ENCODE assay signal across 8 cellular contexts in genomic region chr1:228141082-228141870, GRCh38. TPM values are rescaled to one million over a fixed set of nuclear protein-coding genes. Genes with fewer than 3 reads are reported as not detected.
DNase-seq lines count a peak whose midpoint lies in the region; ATAC-seq, FAIRE-seq and TF ChIP-seq lines count a peak whose summit lies in the region.

No MANE protein-coding gene starts in this region.

- H3K4me2 ChIP-seq in DND-41 (ENCODE audit: insufficient read depth, low read length): peak overlapping the region; percentile 95
- peak overlapping the region; percentile 95 for H3K4me2 ChIP-seq in astrocyte (ENCODE audit: low read length)
- H3K4me2 ChIP-seq in smooth muscle cell: peak overlapping the region; percentile 98

- H3K4me3 ChIP-seq in DND-41 (ENCODE audit: low read depth in 1 of 2, low read length in 2 of 2) (peak overlapping the region; percentile 99), MG63 (peak overlapping the region; percentile 74), astrocyte (ENCODE audit: insufficient read depth, low read depth, low read length) (peak overlapping the region; percentile 88), iPS-18c (ENCODE audit: insufficient read depth, low read depth, low read length) (peak overlapping the region; percentile 93), smooth muscle cell (peak overlapping the region; percentile 89)

- peaks cover 3% of the 10 kb centered on the region for H3K36me3 Mint-ChIP-seq in astrocyte (ENCODE audit: low read depth, unreplicated experiment)

- H4K20me1 ChIP-seq in DND-41 (ENCODE audit: insufficient read depth, low read length): peaks cover 61% of the 10 kb centered on the region
- peaks cover 57% of the 10 kb centered on the region for H4K20me1 ChIP-seq in astrocyte (ENCODE audit: insufficient read depth, low read length)
- peaks cover 58% of the 10 kb centered on the region for H4K20me1 ChIP-seq in smooth muscle cell (ENCODE audit: low read depth)

- H3K36me3 ChIP-seq in DND-41 (ENCODE audit: insufficient read depth, low read length): peaks cover 54% of the 10 kb centered on the region
- peaks cover 42% of the 10 kb centered on the region for H3K36me3 ChIP-seq in MG63
- H3K36me3 ChIP-seq in astrocyte (ENCODE audit: insufficient read depth, low read length): peaks cover 2% of the 10 kb centered on the region
- no peaks in the 10 kb centered on the region for H3K36me3 ChIP-seq in smooth muscle cell (ENCODE audit: low read depth)

- ATAC-seq in DND-41 (ENCODE audit: insufficient read depth, low read depth): peak; percentile 13; the same call in 2 of the 3 replicates
- no peak for ATAC-seq in HG02623 (IDR thresholded peaks at IDR 0.05; ENCODE audit: unreplicated experiment)

- H3F3A ChIP-seq in smooth muscle cell (ENCODE audit: low read depth): no peaks in the 10 kb centered on the region

- peak overlapping the region; percentile 79 for H3K27ac Mint-ChIP-seq in astrocyte (ENCODE audit: unreplicated experiment)

- no peaks in the 10 kb centered on the region for H3K9me3 ChIP-seq in DND-41 (ENCODE audit: insufficient read depth, low read length, severe bottlenecking)
- H3K9me3 ChIP-seq in MG63: no peaks in the 10 kb centered on the region
- H3K9me3 ChIP-seq in astrocyte (ENCODE audit: insufficient read depth, low read depth, low read length): no peaks in the 10 kb centered on the region
- no peaks in the 10 kb centered on the region for H3K9me3 ChIP-seq in iPS-18c (ENCODE audit: control insufficient read depth, insufficient read depth, low read length)
- no peaks in the 10 kb centered on the region for H3K9me3 ChIP-seq in smooth muscle cell (replicated peaks; ENCODE audit: low read depth)

- DNase-seq in DND-41 (peak; percentile 74), MG63 (peak; percentile 88), astrocyte (ENCODE audit: low read depth) (no peak), smooth muscle cell (lab: John Stamatoyannopoulos, UW; ENCODE audit: unreplicated experiment) (no peak)
- DNase-seq in activated CD4-positive, CD25-positive, alpha-beta regulatory T cell treated with anti-CD3 and anti-CD28 coated beads, Interleukin-2, amount 50 U/mL, for 72 hours: no peak
- DNase-seq in stimulated activated CD4-positive, alpha-beta T cell treated with anti-CD3 and anti-CD28 coated beads, Interleukin-4, amount 100 ng/mL, for 1 hour: no peak

- TF ChIP-seq CTCF in DND-41 (IDR thresholded peaks at IDR 0.05; ENCODE audit: borderline replicate concordance, extremely low read depth, low read length, poor library complexity, severe bottlenecking): no peak
- no peak for TF ChIP-seq CTCF in astrocyte (IDR thresholded peaks at IDR 0.05; ENCODE audit: insufficient read depth, low read depth, low read length)
- no peak for TF ChIP-seq CTCF in smooth muscle cell (IDR thresholded peaks at IDR 0.05; ENCODE audit: borderline replicate concordance, insufficient read depth, poor library complexity, severe bottlenecking)

- H2AFZ ChIP-seq in DND-41 (ENCODE audit: low read depth, low read length) (peak overlapping the region; percentile 39; the same call in 1 of the 2 replicates), astrocyte (ENCODE audit: low read depth, low read length) (no peak overlapping the region), smooth muscle cell (ENCODE audit: low read depth) (no peak overlapping the region)

- H3K4me1 ChIP-seq in DND-41 (ENCODE audit: insufficient read depth, low read length) (peaks cover 45% of the 10 kb centered on the region), astrocyte (ENCODE audit: insufficient read depth, low read length) (peaks cover 20% of the 10 kb centered on the region), smooth muscle cell (ENCODE audit: low read depth) (peaks cover 11% of the 10 kb centered on the region)

- H3K79me2 ChIP-seq in DND-41 (ENCODE audit: insufficient read depth, low read length) (peaks cover 62% of the 10 kb centered on the region), astrocyte (ENCODE audit: insufficient read depth, low read length) (peaks cover 62% of the 10 kb centered on the region), smooth muscle cell (ENCODE audit: low read depth) (peaks cover 56% of the 10 kb centered on the region)

- peaks cover 14% of the 10 kb centered on the region for H3K27me3 Mint-ChIP-seq in astrocyte (ENCODE audit: low read depth, unreplicated experiment)

- H3K27me3 ChIP-seq in DND-41 (ENCODE audit: insufficient read depth, low read length, poor library complexity) (peaks cover 8% of the 10 kb centered on the region), MG63 (0 out of 2 replicates have a peak, but pooled peaks cover 6% of the 10 kb centered on the region), astrocyte (ENCODE audit: insufficient read depth, low read length) (peaks cover 10% of the 10 kb centered on the region), smooth muscle cell (ENCODE audit: low read depth) (peaks cover 7% of the 10 kb centered on the region)

- H3K4me1 Mint-ChIP-seq in astrocyte (ENCODE audit: low read depth, unreplicated experiment): peaks cover 20% of the 10 kb centered on the region

- 79% methylated on average over 28 of the region's 28 CpGs for whole genome bisulfite sequencing in smooth muscle cell (ENCODE audit: low lambda C conversion rate)

- H3K4me3 Mint-ChIP-seq in astrocyte (ENCODE audit: unreplicated experiment): peak overlapping the region; percentile 92

- H3K27ac ChIP-seq in DND-41 (ENCODE audit: low read length) (peak overlapping the region; percentile 88), astrocyte (ENCODE audit: low read depth, low read length) (peak overlapping the region; percentile 85), smooth muscle cell (ENCODE audit: low read depth) (peak overlapping the region; percentile 91)

- peak overlapping the region; percentile 92 for H3K9ac ChIP-seq in DND-41 (ENCODE audit: low read depth, low read length)
- peak overlapping the region; percentile 95 for H3K9ac ChIP-seq in astrocyte (ENCODE audit: low read length)
- H3K9ac ChIP-seq in smooth muscle cell (ENCODE audit: low read depth): peak overlapping the region; percentile 97

- peaks cover 2% of the 10 kb centered on the region for H3K9me3 Mint-ChIP-seq in astrocyte (ENCODE audit: unreplicated experiment)

- FAIRE-seq in astrocyte (lab: Jason Lieb, UNC): no peak

RNA-seq across cellular contexts. Expression of gene GUK1, which starts 1.2 kb away (rescaled TPM):
- total RNA-seq in MG63 (2014; rRNA removed; shearing (Covaris generic); ENCODE audit: low replicate concordance): 246 and 425 TPM in 2 replicates
- total RNA-seq in astrocyte (214 and 217 TPM in 2 replicates), smooth muscle cell (165 and 205 TPM in 2 replicates)
- polyA plus RNA-seq in smooth muscle cell: 460 and 465 TPM in 2 replicates

RNA-seq across cellular contexts. Expression of gene GJC2, which starts 8.5 kb away (rescaled TPM):
- total RNA-seq in MG63 (2014; rRNA removed; shearing (Covaris generic); ENCODE audit: low replicate concordance): 0.20 and 4.8 TPM in 2 replicates
- total RNA-seq in astrocyte (1.1 and 1.4 TPM in 2 replicates), smooth muscle cell (0.13 TPM in 1 of 2 replicates, not detected in the other)
- polyA plus RNA-seq in smooth muscle cell: 0.29 and 0.63 TPM in 2 replicates

RNA-seq across cellular contexts. Expression of gene IBA57, which starts 24.3 kb away (rescaled TPM):
- 2.0 and 19.4 TPM in 2 replicates for total RNA-seq in MG63 (2014; rRNA removed; shearing (Covaris generic); ENCODE audit: low replicate concordance)
- total RNA-seq in astrocyte: 3.8 and 4.9 TPM in 2 replicates
- 1.8 and 1.9 TPM in 2 replicates for total RNA-seq in smooth muscle cell
- polyA plus RNA-seq in smooth muscle cell: 1.6 and 3.9 TPM in 2 replicates

RNA-seq across cellular contexts. Expression of gene MRPL55, which starts 32.2 kb away (rescaled TPM):
- 46.6 and 83.8 TPM in 2 replicates for total RNA-seq in MG63 (2014; rRNA removed; shearing (Covaris generic); ENCODE audit: low replicate concordance)
- total RNA-seq in astrocyte (50.8 and 53.3 TPM in 2 replicates), smooth muscle cell (72.8 and 83.4 TPM in 2 replicates)
- 169 and 178 TPM in 2 replicates for polyA plus RNA-seq in smooth muscle cell

RNA-seq across cellular contexts. Expression of gene C1orf35, which starts 38.2 kb away (rescaled TPM):
- 38.6 and 39.0 TPM in 2 replicates for total RNA-seq in MG63 (2014; rRNA removed; shearing (Covaris generic); ENCODE audit: low replicate concordance)
- 19.8 and 21.8 TPM in 2 replicates for total RNA-seq in astrocyte
- 5.2 and 7.6 TPM in 2 replicates for total RNA-seq in smooth muscle cell
- polyA plus RNA-seq in smooth muscle cell: 18.7 and 31.1 TPM in 2 replicates

Comparison
In these comparisons a context has a peak if more than half of its experiments do, and no peak if none do; other contexts are left out.
1. DNase-seq: peak in DND-41 (single experiment) and MG63 (single experiment); none in astrocyte (single experiment), smooth muscle cell (single experiment), activated CD4-positive, CD25-positive, alpha-beta regulatory T cell treated with anti-CD3 and anti-CD28 coated beads, Interleukin-2, amount 50 U/mL, for 72 hours (single experiment) and stimulated activated CD4-positive, alpha-beta T cell treated with anti-CD3 and anti-CD28 coated beads, Interleukin-4, amount 100 ng/mL, for 1 hour (single experiment).
2. Peak in every context shown above with its lines, with median percentiles within 50 percentile points of each other: H3K27ac ChIP-seq, H3K4me2 ChIP-seq, H3K4me3 ChIP-seq and H3K9ac ChIP-seq.